34 cellular contexts compared by ENCODE assay signal in genomic region chr13:83995930-83996329, GRCh38.
"Had no signal": no experiment of that assay in that cellular context is flagged by ENCODE, and none has a peak within 500 bp of the region (broad histone marks: within the 10 kb centered on the region; RNA-seq: fewer than 3 reads in every experiment).

No MANE protein-coding gene starts in this region.

- H3K27ac Mint-ChIP-seq: activated CD4-positive, alpha-beta T cell treated with anti-CD3 and anti-CD28 coated beads, Interleukin-2, amount 10 ng/mL, durations not matched to agents 7 days and 5 days; activated CD8-positive, alpha-beta T cell treated with anti-CD3 and anti-CD28 coated beads for 36 hours; activated T-helper 17 cell treated with anti-CD3 and anti-CD28 coated beads, Interleukin-2, amount 50 U/mL, for 72 hours; dendritic cell treated with granulocyte-macrophage colony-stimulating factor and Interleukin-4, amounts not matched to agents 40 ng/mL and 50 ng/mL, for 4 days; endodermal cell; natural killer cell treated with Interleukin-12 subunit alpha and Interleukin-12 subunit beta and Interleukin-15 and Interleukin-18, amount 100 ng/mL, for 72 hours; stimulated activated effector memory CD8-positive, alpha-beta T cell treated with anti-CD3 and anti-CD28 coated beads, Interleukin-12 subunit alpha, Interleukin-12 subunit beta, amount 100 ng/mL, for 72 hours; stimulated activated naive CD8-positive, alpha-beta T cell treated with anti-CD3 and anti-CD28 coated beads, Interleukin-15, Interleukin-2, amounts not matched to agents 100 ng/mL and 50 ng/mL, for 24 hours; T-helper 17 cell; type B pancreatic cell; WTC11 had no signal

- H3K9me3 Mint-ChIP-seq: activated CD4-positive, alpha-beta T cell treated with anti-CD3 and anti-CD28 coated beads, Interleukin-2, amount 10 ng/mL, durations not matched to agents 7 days and 5 days; activated CD8-positive, alpha-beta T cell treated with anti-CD3 and anti-CD28 coated beads for 36 hours; activated T-cell treated with anti-CD3 and anti-CD28 coated beads, Interleukin-2, amount 50 U/mL, for 4 hours; endodermal cell; natural killer cell treated with Interleukin-12 subunit alpha and Interleukin-12 subunit beta and Interleukin-15 and Interleukin-18, amount 100 ng/mL, for 72 hours; stimulated activated effector memory CD8-positive, alpha-beta T cell treated with anti-CD3 and anti-CD28 coated beads, Interleukin-12 subunit alpha, Interleukin-12 subunit beta, amount 100 ng/mL, for 72 hours; stimulated activated naive CD8-positive, alpha-beta T cell treated with anti-CD3 and anti-CD28 coated beads, Interleukin-15, Interleukin-2, amounts not matched to agents 100 ng/mL and 50 ng/mL, for 24 hours; type B pancreatic cell had no signal

- H3K4me1 ChIP-seq: esophagus muscularis mucosa, foreskin keratinocyte, heart right ventricle, lower lobe of right lung, prostate gland, sigmoid colon, uterus had no signal

- H3K36me3 ChIP-seq: esophagus muscularis mucosa, heart right ventricle, lower lobe of right lung, neutrophil, ovary, prostate gland, sigmoid colon, uterus had no signal

- H3K4me1 Mint-ChIP-seq: activated CD4-positive, alpha-beta T cell treated with anti-CD3 and anti-CD28 coated beads, Interleukin-2, amount 10 ng/mL, durations not matched to agents 7 days and 5 days; endodermal cell; stimulated activated effector memory CD8-positive, alpha-beta T cell treated with anti-CD3 and anti-CD28 coated beads, Interleukin-12 subunit alpha, Interleukin-12 subunit beta, amount 100 ng/mL, for 72 hours; T-helper 17 cell had no signal

- H3K4me3 ChIP-seq: esophagus muscularis mucosa, heart right ventricle, lower lobe of right lung, mucosa of descending colon, ovary, prostate gland, sigmoid colon, uterus had no signal

- FAIRE-seq: astrocyte, small intestine had no signal

- H3K27ac ChIP-seq: esophagus muscularis mucosa, foreskin keratinocyte, heart right ventricle, lower lobe of right lung, neutrophil, ovary, prostate gland, sigmoid colon, uterus had no signal

- H3K36me3 Mint-ChIP-seq: natural killer cell treated with Interleukin-12 subunit alpha and Interleukin-12 subunit beta and Interleukin-15 and Interleukin-18, amount 100 ng/mL, for 72 hours; stimulated activated effector memory CD8-positive, alpha-beta T cell treated with anti-CD3 and anti-CD28 coated beads, Interleukin-12 subunit alpha, Interleukin-12 subunit beta, amount 100 ng/mL, for 72 hours; type B pancreatic cell; WTC11 had no signal

- H3K4me3 Mint-ChIP-seq: activated CD4-positive, alpha-beta T cell treated with anti-CD3 and anti-CD28 coated beads, Interleukin-2, amount 10 ng/mL, durations not matched to agents 7 days and 5 days; activated CD8-positive, alpha-beta T cell treated with anti-CD3 and anti-CD28 coated beads for 36 hours; activated T-cell treated with anti-CD3 and anti-CD28 coated beads, Interleukin-2, amount 50 U/mL, for 4 hours; activated T-helper 17 cell treated with anti-CD3 and anti-CD28 coated beads, Interleukin-2, amount 50 U/mL, for 72 hours; dendritic cell treated with granulocyte-macrophage colony-stimulating factor and Interleukin-4, amounts not matched to agents 40 ng/mL and 50 ng/mL, for 4 days; endodermal cell; natural killer cell treated with Interleukin-12 subunit alpha and Interleukin-12 subunit beta and Interleukin-15 and Interleukin-18, amount 100 ng/mL, for 72 hours; stimulated activated effector memory CD8-positive, alpha-beta T cell treated with anti-CD3 and anti-CD28 coated beads, Interleukin-12 subunit alpha, Interleukin-12 subunit beta, amount 100 ng/mL, for 72 hours; stimulated activated naive CD8-positive, alpha-beta T cell treated with anti-CD3 and anti-CD28 coated beads, Interleukin-15, Interleukin-2, amounts not matched to agents 100 ng/mL and 50 ng/mL, for 24 hours; T-helper 17 cell; type B pancreatic cell; WTC11 had no signal

- H3K27me3 Mint-ChIP-seq: activated CD4-positive, alpha-beta T cell treated with anti-CD3 and anti-CD28 coated beads, Interleukin-2, amount 10 ng/mL, durations not matched to agents 7 days and 5 days; activated CD8-positive, alpha-beta T cell treated with anti-CD3 and anti-CD28 coated beads for 36 hours; dendritic cell treated with granulocyte-macrophage colony-stimulating factor and Interleukin-4, amounts not matched to agents 40 ng/mL and 50 ng/mL, for 4 days; stimulated activated naive CD8-positive, alpha-beta T cell treated with anti-CD3 and anti-CD28 coated beads, Interleukin-15, Interleukin-2, amounts not matched to agents 100 ng/mL and 50 ng/mL, for 24 hours; T-helper 17 cell; type B pancreatic cell had no signal

- H3K9me3 ChIP-seq: esophagus muscularis mucosa, heart right ventricle, lower lobe of right lung, neutrophil, ovary, prostate gland, sigmoid colon, uterus had no signal

- H3K27me3 ChIP-seq: esophagus muscularis mucosa, foreskin keratinocyte, heart right ventricle, neutrophil, ovary, sigmoid colon, uterus had no signal

- ATAC-seq: activated CD8-positive, alpha-beta T cell treated with anti-CD3 and anti-CD28 coated beads for 36 hours; activated T-cell treated with anti-CD3 and anti-CD28 coated beads, Interleukin-2, amount 50 U/mL, for 4 hours; activated T-helper 17 cell treated with anti-CD3 and anti-CD28 coated beads, Interleukin-2, amount 50 U/mL, for 72 hours; foreskin keratinocyte; heart right ventricle; left lobe of liver; lower lobe of right lung; mucosa of descending colon; natural killer cell treated with Interleukin-12 subunit alpha and Interleukin-12 subunit beta and Interleukin-15 and Interleukin-18, amount 100 ng/mL, for 72 hours; stimulated activated effector memory CD8-positive, alpha-beta T cell treated with anti-CD3 and anti-CD28 coated beads, Interleukin-12 subunit alpha, Interleukin-12 subunit beta, amount 100 ng/mL, for 72 hours; T-helper 17 cell; WTC11 had no signal

- DNase-seq: activated CD4-positive, alpha-beta T cell treated with anti-CD3 and anti-CD28 coated beads for 1 hour; activated CD4-positive, alpha-beta T cell treated with anti-CD3 and anti-CD28 coated beads, Interleukin-2, amount 10 ng/mL, durations not matched to agents 7 days and 5 days; activated CD8-positive, alpha-beta T cell treated with anti-CD3 and anti-CD28 coated beads for 36 hours; activated gamma-delta T cell treated with Interleukin-2 at 50 U/mL for 16 hours; activated naive CD4-positive, alpha-beta T cell treated with anti-CD3 and anti-CD28 coated beads, Interleukin-2, amount 50 U/mL, for 16 hours; activated T-cell treated with anti-CD3 and anti-CD28 coated beads, Interleukin-2, amount 50 U/mL, for 4 hours; amniotic stem cell; central memory CD4-positive, alpha-beta T cell; endodermal cell; foreskin keratinocyte; heart right ventricle; kidney glomerular epithelial cell; lower lobe of right lung; mucosa of descending colon; ovary; retina; sigmoid colon; small intestine; stimulated activated CD4-positive, alpha-beta T cell treated with anti-CD3 and anti-CD28 coated beads, Interleukin-4, amount 100 ng/mL, for 24 hours; T-helper 17 cell; T1000; uterus had no signal
